12 cellular contexts compared by ENCODE assay signal in the genomic region with DNA sequence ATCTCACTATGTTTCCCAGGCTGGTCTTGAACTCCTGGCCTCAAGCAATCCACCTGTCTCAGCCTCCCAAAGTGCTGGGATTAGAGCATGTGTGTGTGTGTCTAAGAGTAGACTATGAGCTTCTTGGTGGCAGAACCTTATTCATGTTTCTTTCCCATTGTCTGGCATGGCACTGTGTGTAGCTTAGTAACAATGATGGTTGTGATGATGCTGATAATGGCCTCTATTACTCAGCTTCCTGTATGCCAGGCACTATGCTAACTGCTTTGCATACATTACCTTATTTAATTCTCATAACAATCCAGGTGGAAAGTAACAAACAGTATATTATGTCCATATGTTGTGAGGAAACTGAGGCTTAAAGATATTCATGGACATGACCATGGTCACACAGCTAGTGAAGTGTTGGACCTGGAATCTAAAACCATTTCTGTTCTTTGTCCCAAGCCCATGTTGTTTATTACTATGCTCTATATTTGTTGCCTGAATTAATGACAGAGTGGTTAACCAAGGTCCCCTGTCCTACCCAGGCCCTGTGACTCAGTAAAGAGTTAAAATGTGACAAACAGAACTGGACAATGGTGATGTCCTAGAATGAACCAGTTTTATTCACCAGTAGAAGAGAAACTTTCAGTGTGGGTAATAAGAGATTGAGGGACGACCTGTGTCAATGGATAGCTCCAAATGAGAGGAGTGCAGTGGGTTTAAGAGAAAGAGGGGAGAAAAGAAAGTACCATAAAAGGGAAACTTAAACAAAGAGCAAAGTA.
DNase-seq lines count a peak whose midpoint lies in the region; ATAC-seq and TF ChIP-seq lines count a peak whose summit lies in the region.
"Had no signal": no experiment of that assay in that cellular context is flagged by ENCODE, and none has a peak within 500 bp of the region (broad histone marks: within the 10 kb centered on the region; RNA-seq: fewer than 3 reads in every experiment).

No MANE protein-coding gene starts in this region.

- no peak overlapping the region for H3K4me2 ChIP-seq in PC-9

- H3K36me3 ChIP-seq in PC-9 (ENCODE audit: low read depth) (no peaks in the 10 kb centered on the region), prostate gland (no peaks in the 10 kb centered on the region), sigmoid colon (no peaks in the 10 kb centered on the region)
- H3K36me3 ChIP-seq: thyroid gland had no signal

- H3K4me3 ChIP-seq in PC-9 (no peak overlapping the region), prostate gland (no peak overlapping the region), sigmoid colon (no peak overlapping the region)
- H3K4me3 ChIP-seq: thyroid gland had no signal

- intact Hi-C loops in PC-9 (cut with micrococcal nuclease; ENCODE audit: unreplicated experiment) (loop anchor here (2.0 kb wide), 1 partner anchor 72 kb away; no protein-coding TSS in a partner anchor), prostate gland (cut with DNase I) (no loop called here), sigmoid colon (cut with DNase I) (no loop called here)

- H3K27ac ChIP-seq in PC-9 (0 out of 2 replicates have a peak overlapping the region, but pooled peaks have one; percentile 70), epithelial cell of prostate (peak overlapping the region; percentile 98), prostate gland (peak overlapping the region; percentile 18 to 36), sigmoid colon (no peak overlapping the region)
- H3K27ac ChIP-seq: thyroid gland had no signal

- no TSS peak for BruUV-seq in PC-9 (replicated peaks; lab: Mats Ljungman, UMichigan)

- ATAC-seq in HG02973 (IDR thresholded peaks at IDR 0.05; ENCODE audit: unreplicated experiment): peak; percentile 45

- CTCF ChIA-PET in PC-9 (lab: Charles Lee): interaction anchor here (0.6 to 0.8 kb wide), 3 partner anchors 42 to 325 kb away, joined by 5 to 8 read pairs (median 6); partner anchors contain the start of gene KLF5

- H3K4me1 ChIP-seq in PC-9 (replicated peaks; ENCODE audit: insufficient read depth) (peaks cover 65% of the 10 kb centered on the region), prostate gland (replicated peaks) (peaks cover 10% of the 10 kb centered on the region), sigmoid colon (no peaks in the 10 kb centered on the region)
- H3K4me1 ChIP-seq: thyroid gland had no signal

- H3F3A ChIP-seq in PC-9 (ENCODE audit: insufficient read depth, low read depth): peaks cover 42% of the 10 kb centered on the region

- H3K9me3 ChIP-seq in PC-9 (ENCODE audit: insufficient read depth, low read depth) (no peaks in the 10 kb centered on the region), prostate gland (no peaks in the 10 kb centered on the region), sigmoid colon (no peaks in the 10 kb centered on the region)
- H3K9me3 ChIP-seq: thyroid gland had no signal

- no peaks in the 10 kb centered on the region for H3K27me3 ChIP-seq in PC-9 (ENCODE audit: insufficient read depth, low read depth)
- H3K27me3 ChIP-seq in prostate gland (replicated peaks; ENCODE audit: insufficient read depth): no peaks in the 10 kb centered on the region
- H3K27me3 ChIP-seq in sigmoid colon: no peaks in the 10 kb centered on the region
- H3K27me3 ChIP-seq: thyroid gland had no signal

- no peaks in the 10 kb centered on the region for H3K79me2 ChIP-seq in PC-9 (ENCODE audit: low read depth)

- 80% methylated on average over 1 of the region's 1 CpG for WGBS in prostate gland
- 34 to 57% methylated on average over 1 of the region's 1 CpG for WGBS in sigmoid colon, 2 donors

- H4K20me1 ChIP-seq in PC-9 (ENCODE audit: insufficient read depth): no peaks in the 10 kb centered on the region

- POLR2A ChIA-PET in PC-9 (lab: Charles Lee; ENCODE audit: unreplicated experiment): no interaction called here

- TF ChIP-seq POLR2A in prostate gland (IDR thresholded peaks at IDR 0.05): no peak
- TF ChIP-seq POLR2A in sigmoid colon (IDR thresholded peaks at IDR 0.05): no peak

- no peaks in the 10 kb centered on the region for H3K9me2 ChIP-seq in PC-9 (ENCODE audit: insufficient read depth)

- no peak for TF ChIP-seq CTCF in PC-9 (conservative IDR thresholded peaks at IDR 0.05)
- TF ChIP-seq CTCF in prostate gland (IDR thresholded peaks at IDR 0.05): no peak
- TF ChIP-seq CTCF in sigmoid colon (IDR thresholded peaks at IDR 0.05): no peak

- DNase-seq in PC-9 (no peak), epithelial cell of prostate (ENCODE audit: low read depth, low spot score) (peak; percentile 90), prostate gland (ENCODE audit: low spot score) (no peak), SIG-M5 treated with dmso at 0.1 percent for 504 hours (lab: John Stamatoyannopoulos, UW; ENCODE audit: unreplicated experiment) (no peak), cortex of kidney (lab: John Stamatoyannopoulos, UW) (no peak), sigmoid colon (no peak)
- DNase-seq: activated CD4-positive, alpha-beta memory T cell treated with anti-CD3 and anti-CD28 coated beads, Interleukin-2, amount 10 ng/mL, durations not matched to agents 7 days and 5 days; CD8-positive, alpha-beta memory T cell; foreskin melanocyte; naive B cell; thyroid gland had no signal

- no peak for TF ChIP-seq EP300 in sigmoid colon (IDR thresholded peaks at IDR 0.05)

- H2AFZ ChIP-seq in PC-9: no peak overlapping the region

Comparison
In these comparisons a context has a peak if more than half of its experiments do, and no peak if none do; other contexts are left out.
1. H3K27ac ChIP-seq: peak in PC-9 (single experiment), epithelial cell of prostate (single experiment) and prostate gland (2 of 2); none in sigmoid colon (0 of 4).